Comparison of ENCODE assay signal across 18 cellular contexts in the genomic region with DNA sequence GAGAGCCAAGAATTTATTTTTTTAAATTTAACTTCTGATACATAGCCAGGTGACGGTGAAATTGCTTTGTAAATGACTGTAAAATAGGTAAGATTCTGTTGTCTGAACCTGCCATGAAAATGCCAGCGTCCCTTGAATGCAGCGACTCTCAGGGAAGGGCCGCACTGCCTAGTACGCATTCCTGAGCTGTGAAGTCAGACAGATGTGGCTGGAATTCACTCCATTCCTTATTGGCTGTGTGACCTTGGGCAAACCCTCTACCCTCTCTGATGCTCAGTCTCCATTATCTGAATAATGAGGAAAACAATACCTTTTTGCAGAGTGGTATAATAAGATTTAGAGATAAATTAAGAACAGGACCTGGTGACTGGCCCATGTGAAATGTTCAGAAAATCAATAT.
DNase-seq lines count a peak whose midpoint lies in the region; ATAC-seq and TF ChIP-seq lines count a peak whose summit lies in the region.
"Had no signal": no experiment of that assay in that cellular context is flagged by ENCODE, and none has a peak within 500 bp of the region (broad histone marks: within the 10 kb centered on the region; RNA-seq: fewer than 3 reads in every experiment).

No MANE protein-coding gene starts in this region.

- H3K4me3 ChIP-seq in RWPE2 (ENCODE audit: severe bottlenecking) (no peak overlapping the region), left lung (no peak overlapping the region)
- H3K4me3 ChIP-seq: PC-9 had no signal

- H3K27ac ChIP-seq in RWPE2 (ENCODE audit: poor library complexity, severe bottlenecking) (no peak overlapping the region), foreskin keratinocyte (no peak overlapping the region), left lung (no peak overlapping the region)
- H3K27ac ChIP-seq: PC-9 had no signal

- no peaks in the 10 kb centered on the region for H3K27me3 ChIP-seq in RWPE2 (ENCODE audit: insufficient read depth, poor library complexity, severe bottlenecking)
- H3K27me3 ChIP-seq in foreskin keratinocyte = no peaks in the 10 kb centered on the region
- H3K27me3 ChIP-seq in left lung = no peaks in the 10 kb centered on the region

- H3K36me3 ChIP-seq in RWPE2 (ENCODE audit: low read depth) = no peaks in the 10 kb centered on the region
- H3K36me3 ChIP-seq in left lung = no peaks in the 10 kb centered on the region

- TF ChIP-seq CTCF in RWPE2 (IDR thresholded peaks at IDR 0.05; ENCODE audit: poor library complexity, severe bottlenecking) = no peak
- no peak for TF ChIP-seq CTCF in foreskin keratinocyte (conservative IDR thresholded peaks at IDR 0.05)
- no peak for TF ChIP-seq CTCF in left lung (IDR thresholded peaks at IDR 0.05)

- DNase-seq in ELF-1 (ENCODE audit: low read depth, low spot score) (peak; percentile 60), RWPE2 (ENCODE audit: low spot score) (no peak), foreskin keratinocyte (peak; percentile 72 to 83), left lung (no peak), NCI-H1694 (lab: John Stamatoyannopoulos, UW) (no peak), NOMO-1 treated with DMSO at 0.1 percent for 48 hours (lab: John Stamatoyannopoulos, UW; ENCODE audit: unreplicated experiment) (no peak), NCI-H1105 treated with DMSO at 0.1 percent for 48 hours (lab: John Stamatoyannopoulos, UW) (no peak), NCI-H2227 treated with DMSO at 0.1 percent for 48 hours (lab: John Stamatoyannopoulos, UW) (no peak)
- DNase-seq: C1 segment of cervical spinal cord, DND-41, GF-D8, HFFc6, MM.1S, NCI-H1105, NCI-H187 treated with DMSO at 0.1 percent for 48 hours, NCI-H774, PC-9, Right ventricle myocardium superior had no signal

- peak; percentile 75; the same call in 2 of the 3 replicates for ATAC-seq in RWPE2 (ENCODE audit: low read depth)
- peak; percentile 85 for ATAC-seq in foreskin keratinocyte
- peak; percentile 35 for ATAC-seq in left lung

- H3K4me1 ChIP-seq in RWPE2 (ENCODE audit: insufficient read depth, poor library complexity, severe bottlenecking) = no peaks in the 10 kb centered on the region
- peaks cover 14% of the 10 kb centered on the region for H3K4me1 ChIP-seq in foreskin keratinocyte
- no peaks in the 10 kb centered on the region for H3K4me1 ChIP-seq in left lung

- intact Hi-C loops in left lung (cut with DNase I) = no loop called here

- H3K9me3 ChIP-seq in RWPE2 (ENCODE audit: severe bottlenecking) (no peaks in the 10 kb centered on the region), left lung (no peaks in the 10 kb centered on the region)

Comparison
In these comparisons a context has a peak if more than half of its experiments do, and no peak if none do; other contexts are left out.
1. DNase-seq: peak in ELF-1 (single experiment) and foreskin keratinocyte (2 of 2); none in RWPE2 (single experiment), left lung (0 of 2), NCI-H1694 (single experiment), NOMO-1 treated with DMSO at 0.1 percent for 48 hours (single experiment), NCI-H1105 treated with DMSO at 0.1 percent for 48 hours (single experiment) and NCI-H2227 treated with DMSO at 0.1 percent for 48 hours (single experiment).
2. ATAC-seq: peak in every context shown above with its lines; median percentile 85 in foreskin keratinocyte; 75 in RWPE2; 35 in left lung.